ENCODE assay signal across 23 cellular contexts in the genomic region with DNA sequence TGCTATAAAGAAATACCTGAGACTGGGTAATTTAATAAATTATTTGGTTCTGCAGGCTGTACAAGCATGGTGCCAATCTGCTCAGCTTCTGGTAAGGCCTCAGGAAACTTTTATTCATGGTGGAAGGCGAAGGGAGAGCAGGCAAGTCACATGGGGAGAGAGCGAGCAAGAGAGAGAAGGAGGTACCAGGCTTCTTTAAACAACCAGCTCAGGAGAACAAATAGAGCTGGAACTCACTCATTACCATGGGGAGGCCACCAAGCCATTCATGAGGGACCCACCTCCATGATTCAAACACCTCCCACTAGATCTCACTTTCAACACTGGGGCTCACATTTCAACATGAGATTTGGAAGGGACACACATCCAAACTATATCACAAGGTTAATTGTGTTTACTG. TPM values are rescaled to one million over a fixed set of nuclear protein-coding genes. Genes with fewer than 3 reads are reported as not detected.
"Had no signal": no experiment of that assay in that cellular context is flagged by ENCODE, and none has a peak within 500 bp of the region (broad histone marks: within the 10 kb centered on the region; RNA-seq: fewer than 3 reads in every experiment).

No MANE protein-coding gene starts in this region.

- H3K4me1 ChIP-seq: pancreas had no signal

- H3K36me3 ChIP-seq: heart left ventricle, pancreas had no signal

- H3K27ac Mint-ChIP-seq: naive B cell, nephron, progenitor cell of endocrine pancreas, type B pancreatic cell had no signal

- H3K4me3 ChIP-seq: coronary artery, dorsolateral prefrontal cortex, heart left ventricle, lung, pancreas had no signal

- H3K27ac ChIP-seq: coronary artery, dorsolateral prefrontal cortex, heart left ventricle, pancreas had no signal

- H3K36me3 Mint-ChIP-seq: naive B cell, type B pancreatic cell had no signal

- DNase-seq: dorsolateral prefrontal cortex; effector CD8-positive, alpha-beta T cell; heart left ventricle; hippocampal formation; kidney; left cardiac atrium; left ventricle myocardium superior; mesenchymal stem cell; naive B cell; occipital lobe; pancreas; right cardiac atrium; small intestine; stimulated activated CD4-positive, alpha-beta T cell treated with anti-CD3 and anti-CD28 coated beads, Interleukin-12 subunit alpha, Interleukin-12 subunit beta, amount 100 ng/mL, for 4 hours; stimulated activated naive CD4-positive, alpha-beta T cell treated with Interleukin-2 at 50 U/mL for 16 hours had no signal

- ATAC-seq: heart left ventricle, left cardiac atrium, left ventricle myocardium superior, pancreas, right cardiac atrium had no signal

- H3K9me3 Mint-ChIP-seq: naive B cell, nephron, type B pancreatic cell had no signal

- H3K9me3 ChIP-seq: heart left ventricle, pancreas had no signal

- H3K4me1 Mint-ChIP-seq: naive B cell had no signal

- H3K27me3 Mint-ChIP-seq: naive B cell, progenitor cell of endocrine pancreas, type B pancreatic cell had no signal

- H3K4me3 Mint-ChIP-seq: naive B cell, nephron, type B pancreatic cell had no signal

- H3K27me3 ChIP-seq: dorsolateral prefrontal cortex had no signal

RNA-seq across cellular contexts. Expression of a gene that starts 44.9 kb away (rescaled TPM):
- total RNA-seq: dorsolateral prefrontal cortex, fibroblast of lung, frontal cortex, glomerular endothelial cell, heart left ventricle, kidney, left cardiac atrium, left ventricle myocardium superior, lung, occipital lobe, pancreas, progenitor cell of endocrine pancreas, right cardiac atrium had no signal

RNA-seq across cellular contexts. Expression of a gene that starts 52.7 kb away (rescaled TPM):
- total RNA-seq: dorsolateral prefrontal cortex, fibroblast of lung, frontal cortex, glomerular endothelial cell, heart left ventricle, kidney, left cardiac atrium, left ventricle myocardium superior, lung, occipital lobe, pancreas, progenitor cell of endocrine pancreas, right cardiac atrium had no signal

RNA-seq across cellular contexts. Expression of a gene that starts 58.2 kb away (rescaled TPM):
- total RNA-seq: dorsolateral prefrontal cortex, fibroblast of lung, frontal cortex, glomerular endothelial cell, heart left ventricle, kidney, left cardiac atrium, left ventricle myocardium superior, lung, occipital lobe, pancreas, progenitor cell of endocrine pancreas, right cardiac atrium had no signal
